In genomic region chr10:61751599-61751998, GRCh38 we compare ENCODE assay signal across 1 cellular context.
TF ChIP-seq lines count a peak whose summit lies in the region.

No MANE protein-coding gene starts in this region.

TF ChIP-seq in GM23338, 12 proteins besides CTCF, POLR2A, EP300 and RAD21 (continued from another document):
- TF ChIP-seq, protein P1, sequence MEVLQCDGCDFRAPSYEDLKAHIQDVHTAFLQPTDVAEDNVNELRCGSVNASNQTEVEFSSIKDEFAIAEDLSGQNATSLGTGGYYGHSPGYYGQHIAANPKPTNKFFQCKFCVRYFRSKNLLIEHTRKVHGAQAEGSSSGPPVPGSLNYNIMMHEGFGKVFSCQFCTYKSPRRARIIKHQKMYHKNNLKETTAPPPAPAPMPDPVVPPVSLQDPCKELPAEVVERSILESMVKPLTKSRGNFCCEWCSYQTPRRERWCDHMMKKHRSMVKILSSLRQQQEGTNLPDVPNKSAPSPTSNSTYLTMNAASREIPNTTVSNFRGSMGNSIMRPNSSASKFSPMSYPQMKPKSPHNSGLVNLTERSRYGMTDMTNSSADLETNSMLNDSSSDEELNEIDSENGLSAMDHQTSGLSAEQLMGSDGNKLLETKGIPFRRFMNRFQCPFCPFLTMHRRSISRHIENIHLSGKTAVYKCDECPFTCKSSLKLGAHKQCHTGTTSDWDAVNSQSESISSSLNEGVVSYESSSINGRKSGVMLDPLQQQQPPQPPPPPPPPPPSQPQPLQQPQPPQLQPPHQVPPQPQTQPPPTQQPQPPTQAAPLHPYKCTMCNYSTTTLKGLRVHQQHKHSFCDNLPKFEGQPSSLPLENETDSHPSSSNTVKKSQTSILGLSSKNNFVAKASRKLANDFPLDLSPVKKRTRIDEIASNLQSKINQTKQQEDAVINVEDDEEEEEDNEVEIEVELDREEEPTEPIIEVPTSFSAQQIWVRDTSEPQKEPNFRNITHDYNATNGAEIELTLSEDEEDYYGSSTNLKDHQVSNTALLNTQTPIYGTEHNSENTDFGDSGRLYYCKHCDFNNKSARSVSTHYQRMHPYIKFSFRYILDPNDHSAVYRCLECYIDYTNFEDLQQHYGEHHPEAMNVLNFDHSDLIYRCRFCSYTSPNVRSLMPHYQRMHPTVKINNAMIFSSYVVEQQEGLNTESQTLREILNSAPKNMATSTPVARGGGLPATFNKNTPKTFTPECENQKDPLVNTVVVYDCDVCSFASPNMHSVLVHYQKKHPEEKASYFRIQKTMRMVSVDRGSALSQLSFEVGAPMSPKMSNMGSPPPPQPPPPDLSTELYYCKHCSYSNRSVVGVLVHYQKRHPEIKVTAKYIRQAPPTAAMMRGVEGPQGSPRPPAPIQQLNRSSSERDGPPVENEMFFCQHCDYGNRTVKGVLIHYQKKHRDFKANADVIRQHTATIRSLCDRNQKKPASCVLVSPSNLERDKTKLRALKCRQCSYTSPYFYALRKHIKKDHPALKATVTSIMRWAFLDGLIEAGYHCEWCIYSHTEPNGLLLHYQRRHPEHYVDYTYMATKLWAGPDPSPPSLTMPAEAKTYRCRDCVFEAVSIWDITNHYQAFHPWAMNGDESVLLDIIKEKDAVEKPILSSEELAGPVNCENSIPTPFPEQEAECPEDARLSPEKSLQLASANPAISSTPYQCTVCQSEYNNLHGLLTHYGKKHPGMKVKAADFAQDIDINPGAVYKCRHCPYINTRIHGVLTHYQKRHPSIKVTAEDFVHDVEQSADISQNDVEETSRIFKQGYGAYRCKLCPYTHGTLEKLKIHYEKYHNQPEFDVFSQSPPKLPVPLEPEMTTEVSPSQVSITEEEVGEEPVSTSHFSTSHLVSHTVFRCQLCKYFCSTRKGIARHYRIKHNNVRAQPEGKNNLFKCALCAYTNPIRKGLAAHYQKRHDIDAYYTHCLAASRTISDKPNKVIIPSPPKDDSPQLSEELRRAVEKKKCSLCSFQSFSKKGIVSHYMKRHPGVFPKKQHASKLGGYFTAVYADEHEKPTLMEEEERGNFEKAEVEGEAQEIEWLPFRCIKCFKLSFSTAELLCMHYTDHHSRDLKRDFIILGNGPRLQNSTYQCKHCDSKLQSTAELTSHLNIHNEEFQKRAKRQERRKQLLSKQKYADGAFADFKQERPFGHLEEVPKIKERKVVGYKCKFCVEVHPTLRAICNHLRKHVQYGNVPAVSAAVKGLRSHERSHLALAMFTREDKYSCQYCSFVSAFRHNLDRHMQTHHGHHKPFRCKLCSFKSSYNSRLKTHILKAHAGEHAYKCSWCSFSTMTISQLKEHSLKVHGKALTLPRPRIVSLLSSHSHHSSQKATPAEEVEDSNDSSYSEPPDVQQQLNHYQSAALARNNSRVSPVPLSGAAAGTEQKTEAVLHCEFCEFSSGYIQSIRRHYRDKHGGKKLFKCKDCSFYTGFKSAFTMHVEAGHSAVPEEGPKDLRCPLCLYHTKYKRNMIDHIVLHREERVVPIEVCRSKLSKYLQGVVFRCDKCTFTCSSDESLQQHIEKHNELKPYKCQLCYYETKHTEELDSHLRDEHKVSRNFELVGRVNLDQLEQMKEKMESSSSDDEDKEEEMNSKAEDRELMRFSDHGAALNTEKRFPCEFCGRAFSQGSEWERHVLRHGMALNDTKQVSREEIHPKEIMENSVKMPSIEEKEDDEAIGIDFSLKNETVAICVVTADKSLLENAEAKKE (CRISPR knock-in tag; IDR thresholded peaks at IDR 0.05): no peak
- no peak for TF ChIP-seq JUNB (IDR thresholded peaks at IDR 0.05; ENCODE audit: unreplicated experiment)
- no peak for TF ChIP-seq STAT1 (IDR thresholded peaks at IDR 0.05; ENCODE audit: unreplicated experiment)
- TF ChIP-seq CREB1 (CRISPR knock-in tag; IDR thresholded peaks at IDR 0.05; ENCODE audit: low read depth): no peak
- no peak for TF ChIP-seq POLR2AphosphoS5 (IDR thresholded peaks at IDR 0.05; ENCODE audit: low read depth)
- TF ChIP-seq REST (IDR thresholded peaks at IDR 0.05; ENCODE audit: unreplicated experiment): no peak
